Comparison of ENCODE assay signal across 25 cellular contexts in genomic region chrX:148813422-148813821, GRCh38.
"Had no signal": no experiment of that assay in that cellular context is flagged by ENCODE, and none has a peak within 500 bp of the region (broad histone marks: within the 10 kb centered on the region; RNA-seq: fewer than 3 reads in every experiment).

No MANE protein-coding gene starts in this region.

- H3K4me1 ChIP-seq: SJSA1 had no signal

- H3K27ac ChIP-seq: HL-60, KMS-11, SJSA1, SK-N-MC had no signal

- H3K27me3 ChIP-seq: SJSA1 had no signal

- H3K36me3 Mint-ChIP-seq: IgD-negative memory B cell had no signal

- FAIRE-seq: HTR-8/SVneo, K562, RCC 7860 had no signal

- H3K4me1 Mint-ChIP-seq: IgD-negative memory B cell had no signal

- DNase-seq: Kasumi-1, MM.1S, NCI-H1092 treated with DMSO at 0.1 percent for 48 hours, NCI-H1436, NCI-H187, NCI-H2029, NCI-H2081 treated with DMSO at 0.1 percent for 48 hours, NCI-H2171, NCI-H226, NCI-H446, NCI-H510A, NCI-H524 treated with DMSO at 0.1 percent for 48 hours, NCI-H69, NCI-H774, Right ventricle myocardium superior, RPMI8226, SIG-M5 had no signal

- H3K27ac Mint-ChIP-seq: IgD-negative memory B cell had no signal

- H3K36me3 ChIP-seq: SJSA1 had no signal

- H3K4me3 ChIP-seq: K562, SJSA1, SK-N-MC had no signal

- H3K4me3 Mint-ChIP-seq: IgD-negative memory B cell had no signal

- ATAC-seq: K562 had no signal
